In the genomic region with DNA sequence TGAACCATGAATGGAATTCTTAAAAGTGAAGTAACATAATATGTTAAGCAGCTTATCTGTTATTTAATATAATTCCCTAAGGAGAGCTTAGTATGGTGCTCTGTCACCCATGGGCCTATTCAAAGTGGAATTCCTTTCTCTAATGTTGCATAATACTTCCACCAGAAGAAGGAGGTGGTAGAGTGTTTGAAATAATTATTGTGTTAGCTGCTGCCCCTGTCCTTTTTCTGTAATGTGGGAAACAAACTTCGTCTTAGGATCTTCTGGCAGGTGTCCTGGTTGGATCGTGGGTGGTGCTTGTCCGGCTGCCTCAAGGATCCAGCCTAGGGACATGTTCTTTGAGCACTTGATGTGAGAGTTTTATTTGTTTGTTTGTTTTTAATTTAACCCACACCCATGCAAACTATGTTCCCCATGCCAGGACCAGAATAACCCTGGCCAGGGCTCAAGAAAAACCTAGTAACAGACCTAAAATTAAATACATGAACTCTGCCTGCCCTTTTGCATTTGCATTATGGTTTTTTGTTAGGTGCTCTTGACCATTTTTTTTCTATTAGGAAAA, we compare ENCODE assay signal across 14 cellular contexts. TPM values are rescaled to one million over a fixed set of nuclear protein-coding genes. Genes with fewer than 3 reads are reported as not detected.
DNase-seq lines count a peak whose midpoint lies in the region; ATAC-seq, FAIRE-seq and TF ChIP-seq lines count a peak whose summit lies in the region.
"Had no signal": no experiment of that assay in that cellular context is flagged by ENCODE, and none has a peak within 500 bp of the region (broad histone marks: within the 10 kb centered on the region; RNA-seq: fewer than 3 reads in every experiment).

No MANE protein-coding gene starts in this region.

- H3K27me3 ChIP-seq in adrenal gland (no peaks in the 10 kb centered on the region), subcutaneous abdominal adipose tissue (ENCODE audit: control insufficient read depth in 5 of 5, insufficient read depth in 4 of 5, low read length in 5 of 5) (no peaks in the 10 kb centered on the region)

- no peak for TF ChIP-seq POLR2A in adrenal gland (IDR thresholded peaks at IDR 0.05)

- no peak for TF ChIP-seq CTCF in adrenal gland (IDR thresholded peaks at IDR 0.05)

- no peak for FAIRE-seq in HTR-8/SVneo (lab: Jason Lieb, UNC)
- FAIRE-seq: bronchial epithelial cell, keratinocyte, RCC 7860 had no signal

- H3K9ac ChIP-seq in subcutaneous abdominal adipose tissue (ENCODE audit: low read length in 5 of 5): no peak overlapping the region

- H3K4me3 ChIP-seq in adrenal gland: no peak overlapping the region
- H3K4me3 ChIP-seq in subcutaneous abdominal adipose tissue (ENCODE audit: low read depth in 1 of 5, low read length in 5 of 5): no peak overlapping the region

- 25 to 32% (median 28%) methylated on average over 3 of the region's 3 CpGs for WGBS in adrenal gland, 4 donors

- H3K36me3 ChIP-seq in adrenal gland (replicated peaks in 1 of 2): no peaks in the 10 kb centered on the region
- H3K36me3 ChIP-seq in subcutaneous abdominal adipose tissue (ENCODE audit: control insufficient read depth in 5 of 5, insufficient read depth in 5 of 5, low read length in 5 of 5): no peaks in the 10 kb centered on the region

- H3K9me3 ChIP-seq in adrenal gland (replicated peaks in 1 of 3) (no peaks in the 10 kb centered on the region), subcutaneous abdominal adipose tissue (ENCODE audit: control insufficient read depth in 5 of 5, low read length in 5 of 5) (no peaks in the 10 kb centered on the region)

- intact Hi-C loops in adrenal gland (cut with DNase I) (no loop called here), left cardiac atrium (cut with DNase I) (loop anchor here in 1 of 2 donors (5.0 kb wide), 1 partner anchor 43 kb away; no protein-coding TSS in a partner anchor)

- ATAC-seq in GM18867 (IDR thresholded peaks at IDR 0.05; ENCODE audit: unreplicated experiment) (peak; percentile 41), left cardiac atrium (peak; percentile 50), HG02885 (IDR thresholded peaks at IDR 0.05; ENCODE audit: poor library complexity, unreplicated experiment) (no peak), GM21786 (IDR thresholded peaks at IDR 0.05; ENCODE audit: unreplicated experiment) (no peak), GM21526 (IDR thresholded peaks at IDR 0.05; ENCODE audit: low FRiP score, unreplicated experiment) (no peak)

- DNase-seq in adrenal gland (peak in 4 of 7 donors; percentile 11 to 55 (median 36)), left cardiac atrium (peak; percentile 48), HTR-8/SVneo (ENCODE audit: insufficient read length, low spot score) (no peak)
- DNase-seq: activated CD4-positive, alpha-beta T cell treated with anti-CD3 and anti-CD28 coated beads for 4 hours; H7; stimulated activated CD4-positive, alpha-beta T cell treated with anti-CD3 and anti-CD28 coated beads, Interleukin-15, amount 100 ng/mL, for 24 hours had no signal

- H3K4me1 ChIP-seq in adrenal gland (replicated peaks in 1 of 2): peaks cover 28 to 46% of the 10 kb centered on the region in 2 donors
- peaks cover 5 to 33% (median 29%) of the 10 kb centered on the region in 5 donors for H3K4me1 ChIP-seq in subcutaneous abdominal adipose tissue (ENCODE audit: control insufficient read depth in 5 of 5, insufficient read depth in 5 of 5, low read length in 5 of 5)

- H3K27ac ChIP-seq in adrenal gland (peak overlapping the region in 3 of 5 donors; percentile 5 to 56 (median 30)), subcutaneous abdominal adipose tissue (ENCODE audit: low read depth, low read length) (peak overlapping the region; percentile 4)

RNA-seq across cellular contexts. Expression of gene ZNRF1, which starts 46.1 kb away (rescaled TPM):
- total RNA-seq in adrenal gland (10 to 100 TPM; 22.8 to 29.2 (median 27.7) TPM), left cardiac atrium (10 to 100 TPM; 16.7 to 17.5 TPM)
- polyA plus RNA-seq in adrenal gland: 10 to 100 TPM in 2 of 3 donors, 1 to 10 TPM in 1; 9.9 to 20.7 (median 13.6) TPM

RNA-seq across cellular contexts. Expression of gene WDR59, which starts 60.0 kb away (rescaled TPM):
- 100 to 1,000 TPM in 1 of 8 donors, 10 to 100 TPM in 7; 21.5 to 130 (median 72.2) TPM for total RNA-seq in adrenal gland
- polyA plus RNA-seq in adrenal gland: 10 to 100 TPM; 56.7 to 71.1 (median 57.0) TPM
- total RNA-seq in left cardiac atrium: 10 to 100 TPM; 35.7 to 42.9 TPM

Comparison
In these comparisons a context has a peak if more than half of its experiments do, and no peak if none do; other contexts are left out.
1. ATAC-seq: peak in GM18867 (single experiment) and left cardiac atrium (2 of 2); none in HG02885 (single experiment), GM21786 (single experiment) and GM21526 (single experiment).